ENCODE assay signal across 15 cellular contexts in genomic region chr2:96135171-96135570, GRCh38. TPM values are rescaled to one million over a fixed set of nuclear protein-coding genes. Genes with fewer than 3 reads are reported as not detected.
A peak's percentile ranks its signal among the peaks of the same experiment; 100 is the strongest.
DNase-seq lines count a peak whose midpoint lies in the region; ATAC-seq lines count a peak whose summit lies in the region.
"Had no signal": no experiment of that assay in that cellular context is flagged by ENCODE, and none has a peak within 500 bp of the region (broad histone marks: within the 10 kb centered on the region; RNA-seq: fewer than 3 reads in every experiment).

No MANE protein-coding gene starts in this region.

- no peak overlapping the region for H3K27ac ChIP-seq in CD4-positive, CD25-positive, alpha-beta regulatory T cell (ENCODE audit: insufficient read depth, low read length, poor library complexity, severe bottlenecking)
- H3K27ac ChIP-seq: BLaER1 had no signal

- peak overlapping the region; percentile 66 for H3K27ac Mint-ChIP-seq in activated T-cell treated with anti-CD3 and anti-CD28 coated beads, Interleukin-2, amount 50 U/mL, for 24 hours
- H3K27ac Mint-ChIP-seq in CD4-positive, CD25-positive, alpha-beta regulatory T cell = peak overlapping the region in 2 of 3 donors; percentile 72 to 73
- H3K27ac Mint-ChIP-seq in central memory CD8-positive, alpha-beta T cell (ENCODE audit: low read depth) = peak overlapping the region; percentile 87
- peak overlapping the region; percentile 58 for H3K27ac Mint-ChIP-seq in stimulated activated effector memory CD8-positive, alpha-beta T cell treated with anti-CD3 and anti-CD28 coated beads, Interleukin-12 subunit alpha, Interleukin-12 subunit beta, amount 100 ng/mL, for 72 hours
- H3K27ac Mint-ChIP-seq: IgD-negative memory B cell had no signal

- ATAC-seq in CD4-positive, CD25-positive, alpha-beta regulatory T cell (ENCODE audit: low read depth in 2 of 2) = no peak
- ATAC-seq in central memory CD8-positive, alpha-beta T cell (replicated peaks; ENCODE audit: extremely low read depth, poor library complexity, severe bottlenecking) = no peak
- no peak for ATAC-seq in stimulated activated effector memory CD8-positive, alpha-beta T cell treated with anti-CD3 and anti-CD28 coated beads, Interleukin-12 subunit alpha, Interleukin-12 subunit beta, amount 100 ng/mL, for 72 hours
- no peak for ATAC-seq in GM18517 (IDR thresholded peaks at IDR 0.05; ENCODE audit: unreplicated experiment)
- ATAC-seq: HCT116 had no signal

- no peak overlapping the region for H3K4me3 ChIP-seq in CD4-positive, CD25-positive, alpha-beta regulatory T cell (ENCODE audit: low read depth, low read length)
- H3K4me3 ChIP-seq: BLaER1 had no signal

- no peaks in the 10 kb centered on the region for H3K36me3 ChIP-seq in CD4-positive, CD25-positive, alpha-beta regulatory T cell (ENCODE audit: control insufficient read depth, insufficient read depth, low read length)
- H3K36me3 ChIP-seq: BLaER1 had no signal

- H3K4me3 Mint-ChIP-seq in activated T-cell treated with anti-CD3 and anti-CD28 coated beads, Interleukin-2, amount 50 U/mL, for 24 hours = no peak overlapping the region
- no peak overlapping the region for H3K4me3 Mint-ChIP-seq in CD4-positive, CD25-positive, alpha-beta regulatory T cell
- no peak overlapping the region for H3K4me3 Mint-ChIP-seq in central memory CD8-positive, alpha-beta T cell
- no peak overlapping the region for H3K4me3 Mint-ChIP-seq in stimulated activated effector memory CD8-positive, alpha-beta T cell treated with anti-CD3 and anti-CD28 coated beads, Interleukin-12 subunit alpha, Interleukin-12 subunit beta, amount 100 ng/mL, for 72 hours
- H3K4me3 Mint-ChIP-seq: IgD-negative memory B cell had no signal

- H3K36me3 Mint-ChIP-seq in activated T-cell treated with anti-CD3 and anti-CD28 coated beads, Interleukin-2, amount 50 U/mL, for 24 hours (ENCODE audit: low read depth) = peaks cover 17% of the 10 kb centered on the region
- H3K36me3 Mint-ChIP-seq in CD4-positive, CD25-positive, alpha-beta regulatory T cell = peaks cover 18% of the 10 kb centered on the region
- H3K36me3 Mint-ChIP-seq in central memory CD8-positive, alpha-beta T cell (ENCODE audit: insufficient read depth) = peaks cover 27% of the 10 kb centered on the region
- peaks cover 67% of the 10 kb centered on the region for H3K36me3 Mint-ChIP-seq in stimulated activated effector memory CD8-positive, alpha-beta T cell treated with anti-CD3 and anti-CD28 coated beads, Interleukin-12 subunit alpha, Interleukin-12 subunit beta, amount 100 ng/mL, for 72 hours
- H3K36me3 Mint-ChIP-seq: IgD-negative memory B cell had no signal

- peaks cover 32% of the 10 kb centered on the region for H3K4me1 Mint-ChIP-seq in activated T-cell treated with anti-CD3 and anti-CD28 coated beads, Interleukin-2, amount 50 U/mL, for 24 hours (ENCODE audit: low read depth)
- peaks cover 4 to 28% (median 14%) of the 10 kb centered on the region in 4 donors for H3K4me1 Mint-ChIP-seq in CD4-positive, CD25-positive, alpha-beta regulatory T cell
- peaks cover 45% of the 10 kb centered on the region for H3K4me1 Mint-ChIP-seq in central memory CD8-positive, alpha-beta T cell
- peaks cover 39% of the 10 kb centered on the region for H3K4me1 Mint-ChIP-seq in stimulated activated effector memory CD8-positive, alpha-beta T cell treated with anti-CD3 and anti-CD28 coated beads, Interleukin-12 subunit alpha, Interleukin-12 subunit beta, amount 100 ng/mL, for 72 hours
- H3K4me1 Mint-ChIP-seq: IgD-negative memory B cell had no signal

- no peaks in the 10 kb centered on the region for H3K9me3 Mint-ChIP-seq in activated T-cell treated with anti-CD3 and anti-CD28 coated beads, Interleukin-2, amount 50 U/mL, for 24 hours
- H3K9me3 Mint-ChIP-seq in CD4-positive, CD25-positive, alpha-beta regulatory T cell = peaks cover 0 to 2% (median 0%) of the 10 kb centered on the region in 7 donors
- H3K9me3 Mint-ChIP-seq in central memory CD8-positive, alpha-beta T cell = no peaks in the 10 kb centered on the region
- no peaks in the 10 kb centered on the region for H3K9me3 Mint-ChIP-seq in stimulated activated effector memory CD8-positive, alpha-beta T cell treated with anti-CD3 and anti-CD28 coated beads, Interleukin-12 subunit alpha, Interleukin-12 subunit beta, amount 100 ng/mL, for 72 hours
- H3K9me3 Mint-ChIP-seq: IgD-negative memory B cell had no signal

- H3K4me1 ChIP-seq in CD4-positive, CD25-positive, alpha-beta regulatory T cell (ENCODE audit: control insufficient read depth, insufficient read depth, low read length, poor library complexity, severe bottlenecking) = peaks cover 12% of the 10 kb centered on the region

- no peaks in the 10 kb centered on the region for H3K27me3 Mint-ChIP-seq in activated T-cell treated with anti-CD3 and anti-CD28 coated beads, Interleukin-2, amount 50 U/mL, for 24 hours
- H3K27me3 Mint-ChIP-seq in CD4-positive, CD25-positive, alpha-beta regulatory T cell = peaks cover 5% of the 10 kb centered on the region
- no peaks in the 10 kb centered on the region for H3K27me3 Mint-ChIP-seq in central memory CD8-positive, alpha-beta T cell
- H3K27me3 Mint-ChIP-seq: IgD-negative memory B cell had no signal

- no peaks in the 10 kb centered on the region for H3K9me3 ChIP-seq in CD4-positive, CD25-positive, alpha-beta regulatory T cell (ENCODE audit: control insufficient read depth in 2 of 2, low read length in 2 of 2)
- H3K9me3 ChIP-seq: BLaER1 had no signal

- DNase-seq in activated T-cell treated with anti-CD3 and anti-CD28 coated beads, Interleukin-2, amount 50 U/mL, for 24 hours = no peak
- DNase-seq in activated T-cell treated with anti-CD3 and anti-CD28 coated beads, Interleukin-2, amount 50 U/mL, for 48 hours = no peak
- no peak for DNase-seq in CD4-positive, CD25-positive, alpha-beta regulatory T cell
- no peak for DNase-seq in central memory CD8-positive, alpha-beta T cell (ENCODE audit: low spot score in 2 of 2)
- DNase-seq in stimulated activated effector memory CD8-positive, alpha-beta T cell treated with anti-CD3 and anti-CD28 coated beads, Interleukin-12 subunit alpha, Interleukin-12 subunit beta, amount 100 ng/mL, for 72 hours (ENCODE audit: low spot score in 2 of 2) = no peak
- no peak for DNase-seq in HUDEP-2 (lab: John Stamatoyannopoulos, UW; ENCODE audit: unreplicated experiment in 76 of 76)
- DNase-seq: 8988T, AML-193, DMS53, GF-D8 had no signal

- H3K27me3 ChIP-seq in CD4-positive, CD25-positive, alpha-beta regulatory T cell (ENCODE audit: control insufficient read depth, insufficient read depth, low read length) = no peaks in the 10 kb centered on the region
- H3K27me3 ChIP-seq: BLaER1 had no signal

RNA-seq across cellular contexts. Expression of gene ASTL, which starts 3.1 kb away (rescaled TPM):
- total RNA-seq in CD4-positive, CD25-positive, alpha-beta regulatory T cell = 9.7 TPM
- polyA plus RNA-seq in CD4-positive, CD25-positive, alpha-beta regulatory T cell = under 1 TPM in 2 of 4 donors, not detected in 2; 0.23 to 0.39 TPM
- total RNA-seq: H4 had no signal
- polyA plus RNA-seq: IgD-negative memory B cell had no signal

RNA-seq across cellular contexts. Expression of gene DUSP2, which starts 10.1 kb away (rescaled TPM):
- total RNA-seq in CD4-positive, CD25-positive, alpha-beta regulatory T cell = 566 TPM
- 10 to 100 TPM; 30.8 to 95.4 (median 44.5) TPM for polyA plus RNA-seq in CD4-positive, CD25-positive, alpha-beta regulatory T cell

RNA-seq across cellular contexts. Expression of gene ADRA2B, which starts 18.8 kb away (rescaled TPM):
- total RNA-seq in CD4-positive, CD25-positive, alpha-beta regulatory T cell = 1.0 TPM
- polyA plus RNA-seq in CD4-positive, CD25-positive, alpha-beta regulatory T cell = not detected
- total RNA-seq: H4 had no signal
- polyA plus RNA-seq: IgD-negative memory B cell had no signal
